Comparison of ENCODE assay signal across 1 cellular context in the genomic region with DNA sequence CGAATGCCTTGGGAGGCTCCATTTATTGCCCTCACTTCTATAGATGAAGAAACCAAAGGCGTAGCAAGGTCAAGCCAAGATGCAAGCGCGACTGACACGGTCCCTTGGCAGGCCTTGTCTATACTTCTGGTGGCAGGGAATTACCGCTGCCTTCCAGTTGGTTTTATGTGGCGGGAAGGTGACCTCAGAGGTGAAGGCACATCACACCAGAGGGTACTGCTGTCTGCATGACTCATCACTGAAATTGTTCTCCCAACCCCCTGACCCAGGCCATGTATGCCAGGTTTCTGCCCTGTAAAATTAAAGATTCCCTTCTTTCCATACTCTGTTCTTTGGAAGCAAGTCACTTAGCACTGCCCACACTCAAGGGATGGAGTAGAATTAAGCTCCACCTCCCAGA.
TF ChIP-seq lines count a peak whose summit lies in the region.

No MANE protein-coding gene starts in this region.

TF ChIP-seq in endothelial cell of umbilical vein, 7 proteins besides CTCF, POLR2A, EP300 and RAD21:
- TF ChIP-seq, protein P1, sequence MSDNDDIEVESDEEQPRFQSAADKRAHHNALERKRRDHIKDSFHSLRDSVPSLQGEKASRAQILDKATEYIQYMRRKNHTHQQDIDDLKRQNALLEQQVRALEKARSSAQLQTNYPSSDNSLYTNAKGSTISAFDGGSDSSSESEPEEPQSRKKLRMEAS (IDR thresholded peaks at IDR 0.05; ENCODE audit: insufficient read depth, insufficient read length), result no peak
- TF ChIP-seq JUN (IDR thresholded peaks at IDR 0.05; ENCODE audit: borderline replicate concordance, insufficient read depth, insufficient read length, low read depth), result peak; percentile 30
- TF ChIP-seq FOS (IDR thresholded peaks at IDR 0.05; ENCODE audit: borderline replicate concordance, insufficient read depth, low read length), result no peak
